ENCODE assay signal across 20 cellular contexts in genomic region chr11:72306186-72306585, GRCh38.
DNase-seq lines count a peak whose midpoint lies in the region; ATAC-seq and TF ChIP-seq lines count a peak whose summit lies in the region.
"Had no signal": no experiment of that assay in that cellular context is flagged by ENCODE, and none has a peak within 500 bp of the region (broad histone marks: within the 10 kb centered on the region; RNA-seq: fewer than 3 reads in every experiment).

No MANE protein-coding gene starts in this region.

- no peak overlapping the region for H3K9ac ChIP-seq in adipocyte (ENCODE audit: low read length)

- peaks cover 47% of the 10 kb centered on the region for H3K36me3 ChIP-seq in adipocyte (ENCODE audit: control insufficient read depth, insufficient read depth, low read length, severe bottlenecking)
- H3K36me3 ChIP-seq in osteoblast (ENCODE audit: insufficient read depth, low read length), result peaks cover 10% of the 10 kb centered on the region

- H3K9me3 ChIP-seq in adipocyte (ENCODE audit: control insufficient read depth, low read length) (no peaks in the 10 kb centered on the region), osteoblast (ENCODE audit: low read depth, low read length) (no peaks in the 10 kb centered on the region)
- H3K9me3 ChIP-seq: upper lobe of right lung had no signal

- no peak overlapping the region for H3K4me2 ChIP-seq in osteoblast (ENCODE audit: insufficient read depth, low read length)
- H3K4me2 ChIP-seq: smooth muscle cell had no signal

- in situ Hi-C loops in G401 (cut with HindIII; ENCODE audit: low sequenced_read_pairs), result no loop called here

- H4K20me1 ChIP-seq in osteoblast (ENCODE audit: insufficient read depth, low read length), result no peaks in the 10 kb centered on the region

- no peak overlapping the region for H3K27ac ChIP-seq in osteoblast (ENCODE audit: low read depth, low read length)
- H3K27ac ChIP-seq: epithelial cell of prostate, upper lobe of right lung had no signal

- H2AFZ ChIP-seq in osteoblast (ENCODE audit: low read length), result no peak overlapping the region

- H3K4me3 ChIP-seq in adipocyte (ENCODE audit: low read length) (no peak overlapping the region), fibroblast of the aortic adventitia (ENCODE audit: low read depth, low read length) (no peak overlapping the region), osteoblast (ENCODE audit: insufficient read depth, low read length) (no peak overlapping the region)
- H3K4me3 ChIP-seq: smooth muscle cell, upper lobe of right lung had no signal

- TF ChIP-seq CTCF in fibroblast of the aortic adventitia (IDR thresholded peaks at IDR 0.05; ENCODE audit: insufficient read depth, low read length) (no peak), osteoblast (IDR thresholded peaks at IDR 0.05; ENCODE audit: extremely low read depth, low read depth, low read length) (no peak)

- H3K27me3 ChIP-seq in adipocyte (replicated peaks; ENCODE audit: control insufficient read depth, insufficient read depth, low read length) (no peaks in the 10 kb centered on the region), osteoblast (ENCODE audit: insufficient read depth, low read length) (no peaks in the 10 kb centered on the region)
- H3K27me3 ChIP-seq: upper lobe of right lung had no signal

- DNase-seq in G401 (ENCODE audit: low spot score) (peak; percentile 56), adipocyte (ENCODE audit: low read depth) (peak; percentile 4), fibroblast of the aortic adventitia (ENCODE audit: low read depth) (peak; percentile 10), osteoblast (ENCODE audit: insufficient read length, low spot score, missing footprints) (peak; percentile 60), HT-29 (ENCODE audit: low spot score) (no peak), UCSD-AML1 (lab: John Stamatoyannopoulos, UW; ENCODE audit: unreplicated experiment) (no peak)
- no peak for DNase-seq in stimulated activated CD8-positive, alpha-beta memory T cell treated with anti-CD3 and anti-CD28 coated beads, Interleukin-4, amount 100 ng/mL, for 48 hours
- DNase-seq: activated CD8-positive, alpha-beta T cell treated with anti-CD3 and anti-CD28 coated beads, Interleukin-2, amount 10 ng/mL, durations not matched to agents 7 days and 5 days; aorta; left cardiac atrium; NCI-H1048; NCI-H187 treated with DMSO at 0.1 percent for 48 hours; NCI-H226; stimulated activated CD4-positive, alpha-beta T cell treated with anti-CD3 and anti-CD28 coated beads, Interleukin-2, amount 100 ng/mL, for 24 hours; T-helper 2 cell; upper lobe of right lung had no signal

- no peaks in the 10 kb centered on the region for H3K79me2 ChIP-seq in osteoblast (ENCODE audit: insufficient read depth, low read length)

- no peaks in the 10 kb centered on the region for H3K4me1 ChIP-seq in adipocyte (ENCODE audit: control insufficient read depth, insufficient read depth, low read length)
- H3K4me1 ChIP-seq in osteoblast (ENCODE audit: insufficient read depth, low read length), result peaks cover 24% of the 10 kb centered on the region
- H3K4me1 ChIP-seq: upper lobe of right lung had no signal

- no peak for ATAC-seq in HG02798 (IDR thresholded peaks at IDR 0.05; ENCODE audit: poor library complexity, unreplicated experiment)
- ATAC-seq: activated CD8-positive, alpha-beta T cell treated with anti-CD3 and anti-CD28 coated beads, Interleukin-2, amount 10 ng/mL, durations not matched to agents 7 days and 5 days; activated naive CD4-positive, alpha-beta T cell treated with anti-CD3 and anti-CD28 coated beads, Interleukin-2, amount 50 U/mL, for 72 hours; left cardiac atrium; upper lobe of right lung had no signal

Comparison
In these comparisons a context has a peak if more than half of its experiments do, and no peak if none do; other contexts are left out.
1. DNase-seq: peak in G401 (single experiment), adipocyte (single experiment), fibroblast of the aortic adventitia (single experiment) and osteoblast (single experiment); none in HT-29 (single experiment), stimulated activated CD8-positive, alpha-beta memory T cell treated with anti-CD3 and anti-CD28 coated beads, Interleukin-4, amount 100 ng/mL, for 48 hours (single experiment) and UCSD-AML1 (single experiment).